8 cellular contexts compared by ENCODE assay signal in genomic region chr12:92139634-92140555, GRCh38. TPM values are rescaled to one million over a fixed set of nuclear protein-coding genes. Genes with fewer than 3 reads are reported as not detected.
DNase-seq lines count a peak whose midpoint lies in the region; ATAC-seq and TF ChIP-seq lines count a peak whose summit lies in the region.

No MANE protein-coding gene starts in this region.

- no peaks in the 10 kb centered on the region for H3K27me3 ChIP-seq in kidney epithelial cell (ENCODE audit: control insufficient read depth, insufficient read depth, low read length)
- H3K27me3 ChIP-seq in tibial artery, result no peaks in the 10 kb centered on the region

- H3K9me3 Mint-ChIP-seq in activated T-cell treated with anti-CD3 and anti-CD28 coated beads, Interleukin-2, amount 50 U/mL, for 72 hours, result peaks cover 0 to 1% of the 10 kb centered on the region in 2 donors
- H3K9me3 Mint-ChIP-seq in activated T-helper 1 cell treated with anti-CD3 and anti-CD28 coated beads, Interleukin-12 subunit alpha, Interleukin-12 subunit beta, Interleukin-2, Interleukin-4 antibody, amounts not matched to agents 30 ng/mL and 10 ng/mL and 1 ng/mL, durations not matched to agents 14 hours and 24 hours and 36 hours, result no peaks in the 10 kb centered on the region

- H3K4me3 ChIP-seq in kidney epithelial cell (ENCODE audit: low read depth, low read length), result peak overlapping the region; percentile 99
- H3K4me3 ChIP-seq in tibial artery, result peak overlapping the region; percentile 94 to 97

- peak overlapping the region; percentile 92 for H3K27ac Mint-ChIP-seq in activated T-cell treated with anti-CD3 and anti-CD28 coated beads, Interleukin-2, amount 50 U/mL, for 72 hours
- peak overlapping the region; percentile 90 for H3K27ac Mint-ChIP-seq in activated T-helper 1 cell treated with anti-CD3 and anti-CD28 coated beads, Interleukin-12 subunit alpha, Interleukin-12 subunit beta, Interleukin-2, Interleukin-4 antibody, amounts not matched to agents 30 ng/mL and 10 ng/mL and 1 ng/mL, durations not matched to agents 14 hours and 24 hours and 36 hours

- H3K36me3 Mint-ChIP-seq in activated T-cell treated with anti-CD3 and anti-CD28 coated beads, Interleukin-2, amount 50 U/mL, for 72 hours (ENCODE audit: insufficient read depth in 2 of 2), result peaks cover 38 to 72% of the 10 kb centered on the region in 2 donors
- H3K36me3 Mint-ChIP-seq in activated T-helper 1 cell treated with anti-CD3 and anti-CD28 coated beads, Interleukin-12 subunit alpha, Interleukin-12 subunit beta, Interleukin-2, Interleukin-4 antibody, amounts not matched to agents 30 ng/mL and 10 ng/mL and 1 ng/mL, durations not matched to agents 14 hours and 24 hours and 36 hours (ENCODE audit: low read depth), result peaks cover 73% of the 10 kb centered on the region

- H3K27me3 Mint-ChIP-seq in activated T-cell treated with anti-CD3 and anti-CD28 coated beads, Interleukin-2, amount 50 U/mL, for 72 hours (ENCODE audit: low read depth), result no peaks in the 10 kb centered on the region
- H3K27me3 Mint-ChIP-seq in activated T-helper 1 cell treated with anti-CD3 and anti-CD28 coated beads, Interleukin-12 subunit alpha, Interleukin-12 subunit beta, Interleukin-2, Interleukin-4 antibody, amounts not matched to agents 30 ng/mL and 10 ng/mL and 1 ng/mL, durations not matched to agents 14 hours and 24 hours and 36 hours (ENCODE audit: insufficient read depth), result no peaks in the 10 kb centered on the region

- peaks cover 49% of the 10 kb centered on the region for H3K4me1 Mint-ChIP-seq in activated T-cell treated with anti-CD3 and anti-CD28 coated beads, Interleukin-2, amount 50 U/mL, for 72 hours (ENCODE audit: low read depth)
- peaks cover 78% of the 10 kb centered on the region for H3K4me1 Mint-ChIP-seq in activated T-helper 1 cell treated with anti-CD3 and anti-CD28 coated beads, Interleukin-12 subunit alpha, Interleukin-12 subunit beta, Interleukin-2, Interleukin-4 antibody, amounts not matched to agents 30 ng/mL and 10 ng/mL and 1 ng/mL, durations not matched to agents 14 hours and 24 hours and 36 hours (ENCODE audit: low read depth)

- H3K27ac ChIP-seq in tibial artery, result peak overlapping the region; percentile 97 to 100

- H3K9me3 ChIP-seq in tibial artery, result no peaks in the 10 kb centered on the region

- intact Hi-C loops in activated T-helper 1 cell treated with anti-CD3 and anti-CD28 coated beads, Interleukin-12 subunit alpha, Interleukin-12 subunit beta, Interleukin-2, Interleukin-4 antibody, amounts not matched to agents 30 ng/mL and 10 ng/mL and 1 ng/mL, durations not matched to agents 14 hours and 24 hours and 36 hours (cut with micrococcal nuclease), result loop anchor here (1.0 kb wide), 1 partner anchor 149 kb away; no protein-coding TSS in a partner anchor
- intact Hi-C loops in tibial artery (cut with DNase I; ENCODE audit: low total_unique reads), result loop anchor here (5.0 to 10.0 kb wide), 3 partner anchors 325 to 535 kb away; no protein-coding TSS in a partner anchor

- no peak for TF ChIP-seq CTCF in kidney epithelial cell (IDR thresholded peaks at IDR 0.05; ENCODE audit: insufficient read depth, low read length, poor library complexity, severe bottlenecking)
- no peak for TF ChIP-seq CTCF in tibial artery (IDR thresholded peaks at IDR 0.05)

- no peak for DNase-seq in activated T-cell treated with anti-CD3 and anti-CD28 coated beads, Interleukin-2, amount 50 U/mL, for 72 hours
- DNase-seq in activated T-cell treated with anti-CD3 and anti-CD28 coated beads, Interleukin-2, amount 50 U/mL, for 1 hour, result no peak
- DNase-seq in activated T-helper 1 cell treated with anti-CD3 and anti-CD28 coated beads, Interleukin-12 subunit alpha, Interleukin-12 subunit beta, Interleukin-2, Interleukin-4 antibody, amounts not matched to agents 30 ng/mL and 10 ng/mL and 1 ng/mL, durations not matched to agents 14 hours and 24 hours and 36 hours (ENCODE audit: low spot score), result no peak
- no peak for DNase-seq in kidney epithelial cell (ENCODE audit: low read depth)
- no peak for DNase-seq in tibial artery
- DNase-seq in activated CD4-positive, alpha-beta T cell treated with anti-CD3 and anti-CD28 coated beads, Interleukin-2, amount 50 U/mL, for 1 hour, result no peak

- H3K4me3 Mint-ChIP-seq in activated T-cell treated with anti-CD3 and anti-CD28 coated beads, Interleukin-2, amount 50 U/mL, for 72 hours, result peak overlapping the region; percentile 98
- H3K4me3 Mint-ChIP-seq in activated T-helper 1 cell treated with anti-CD3 and anti-CD28 coated beads, Interleukin-12 subunit alpha, Interleukin-12 subunit beta, Interleukin-2, Interleukin-4 antibody, amounts not matched to agents 30 ng/mL and 10 ng/mL and 1 ng/mL, durations not matched to agents 14 hours and 24 hours and 36 hours, result peak overlapping the region; percentile 94

- peaks cover 0 to 65% (median 18%) of the 10 kb centered on the region in 4 donors for H3K4me1 ChIP-seq in tibial artery

- no peak for ATAC-seq in activated T-cell treated with anti-CD3 and anti-CD28 coated beads, Interleukin-2, amount 50 U/mL, for 72 hours (replicated peaks in 1 of 2)
- ATAC-seq in GM21390 (IDR thresholded peaks at IDR 0.05; ENCODE audit: unreplicated experiment) (no peak), HG03457 (IDR thresholded peaks at IDR 0.05; ENCODE audit: unreplicated experiment) (no peak)

- H3K36me3 ChIP-seq in kidney epithelial cell (ENCODE audit: control insufficient read depth, insufficient read depth, low read length) (no peaks in the 10 kb centered on the region), tibial artery (peaks cover 10 to 37% (median 15%) of the 10 kb centered on the region in 3 donors)

RNA-seq across cellular contexts. Expression of gene BTG1, which starts 5.8 kb away (rescaled TPM):
- 100 to 1,000 TPM; 258 to 337 TPM for total RNA-seq in activated T-cell treated with anti-CD3 and anti-CD28 coated beads, Interleukin-2, amount 50 U/mL, for 72 hours
- total RNA-seq in activated T-helper 1 cell treated with anti-CD3 and anti-CD28 coated beads, Interleukin-12 subunit alpha, Interleukin-12 subunit beta, Interleukin-2, Interleukin-4 antibody, amounts not matched to agents 30 ng/mL and 10 ng/mL and 1 ng/mL, durations not matched to agents 14 hours and 24 hours and 36 hours, result 86.4 and 87.9 TPM in 2 replicates
- total RNA-seq in kidney epithelial cell, result 51.3 and 52.4 TPM in 2 replicates
